28 cellular contexts compared by ENCODE assay signal in the genomic region with DNA sequence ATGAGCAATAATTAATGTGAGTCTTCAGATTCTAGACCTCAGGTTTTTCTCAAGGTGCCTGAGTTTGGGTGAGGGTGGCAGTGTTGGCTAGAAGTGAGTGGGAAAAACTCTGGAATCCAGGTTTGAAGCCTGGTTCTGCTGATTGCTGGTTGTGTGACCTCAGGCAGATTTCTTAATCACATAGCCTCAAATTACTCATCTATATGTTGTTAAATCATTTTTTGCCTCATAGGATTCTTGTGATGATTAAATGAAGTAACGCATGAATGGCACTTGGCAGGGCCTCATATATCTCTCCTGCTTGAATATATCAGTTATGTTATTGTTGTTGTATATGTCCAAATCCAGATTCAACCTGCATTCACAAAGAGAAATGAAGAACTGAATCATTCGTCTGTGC.
"Had no signal": no experiment of that assay in that cellular context is flagged by ENCODE, and none has a peak within 500 bp of the region (broad histone marks: within the 10 kb centered on the region; RNA-seq: fewer than 3 reads in every experiment).

No MANE protein-coding gene starts in this region.

- H3K36me3 ChIP-seq: ascending aorta, breast epithelium, esophagus squamous epithelium, heart right ventricle had no signal

- H3K27ac Mint-ChIP-seq: activated CD4-positive, alpha-beta memory T cell treated with anti-CD3 and anti-CD28 coated beads for 36 hours; activated CD4-positive, alpha-beta T cell treated with anti-CD3 and anti-CD28 coated beads for 36 hours; activated CD4-positive, alpha-beta T cell treated with anti-CD3 and anti-CD28 coated beads, Interleukin-2, amount 10 ng/mL, durations not matched to agents 24 days and 14 days; activated CD8-positive, alpha-beta memory T cell treated with anti-CD3 and anti-CD28 coated beads, Interleukin-2, amount 10 ng/mL, durations not matched to agents 7 days and 5 days; activated CD8-positive, alpha-beta T cell treated with anti-CD3 and anti-CD28 coated beads, Interleukin-2, amount 10 ng/mL, durations not matched to agents 7 days and 5 days; activated naive CD4-positive, alpha-beta T cell treated with anti-CD3 and anti-CD28 coated beads, Interleukin-2, amount 10 ng/mL, durations not matched to agents 7 days and 5 days; activated naive CD4-positive, alpha-beta T cell treated with anti-CD3 and anti-CD28 coated beads, Interleukin-2, amount 50 U/mL, for 72 hours; activated naive CD8-positive, alpha-beta T cell treated with anti-CD3 and anti-CD28 coated beads, Interleukin-2, amount 10 ng/mL, durations not matched to agents 7 days and 5 days; activated T-cell treated with anti-CD3 and anti-CD28 coated beads, Interleukin-2, amount 50 U/mL, for 24 hours; activated T-cell treated with anti-CD3 and anti-CD28 coated beads, Interleukin-2, amount 50 U/mL, for 72 hours; brain; dendritic cell treated with granulocyte-macrophage colony-stimulating factor and Interleukin-4, amounts not matched to agents 40 ng/mL and 50 ng/mL, for 4 days; endodermal cell had no signal

- DNase-seq: activated CD4-positive, alpha-beta memory T cell treated with anti-CD3 and anti-CD28 coated beads for 36 hours; activated CD4-positive, alpha-beta T cell treated with anti-CD3 and anti-CD28 coated beads for 36 hours; activated CD4-positive, alpha-beta T cell treated with anti-CD3 and anti-CD28 coated beads, Interleukin-2, amount 10 ng/mL, durations not matched to agents 24 days and 14 days; activated CD4-positive, CD25-positive, alpha-beta regulatory T cell; activated CD4-positive, CD25-positive, alpha-beta regulatory T cell treated with anti-CD3 and anti-CD28 coated beads, Interleukin-2, amount 50 U/mL, for 72 hours; activated CD8-positive, alpha-beta memory T cell treated with anti-CD3 and anti-CD28 coated beads, Interleukin-2, amount 10 ng/mL, durations not matched to agents 7 days and 5 days; activated CD8-positive, alpha-beta memory T cell treated with anti-CD3 and anti-CD28 coated beads, Interleukin-2, amount 50 U/mL, for 4 hours; activated CD8-positive, alpha-beta T cell treated with anti-CD3 and anti-CD28 coated beads, Interleukin-2, amount 10 ng/mL, durations not matched to agents 7 days and 5 days; activated gamma-delta T cell; activated naive CD4-positive, alpha-beta T cell; activated naive CD4-positive, alpha-beta T cell treated with anti-CD3 and anti-CD28 coated beads, Interleukin-2, amount 10 ng/mL, durations not matched to agents 7 days and 5 days; activated naive CD8-positive, alpha-beta T cell treated with anti-CD3 and anti-CD28 coated beads, Interleukin-2, amount 10 ng/mL, durations not matched to agents 7 days and 5 days; activated T-cell treated with anti-CD3 and anti-CD28 coated beads, Interleukin-2, amount 50 U/mL, for 24 hours; activated T-cell treated with anti-CD3 and anti-CD28 coated beads, Interleukin-2, amount 50 U/mL, for 72 hours; dorsolateral prefrontal cortex; effector memory CD4-positive, alpha-beta T cell; endodermal cell; esophagus squamous epithelium; foreskin fibroblast; heart right ventricle; T-helper 2 cell had no signal

- H3K27me3 Mint-ChIP-seq: activated naive CD4-positive, alpha-beta T cell treated with anti-CD3 and anti-CD28 coated beads, Interleukin-2, amount 10 ng/mL, durations not matched to agents 7 days and 5 days had no signal

- H3K4me1 ChIP-seq: ascending aorta, breast epithelium, esophagus squamous epithelium, heart right ventricle had no signal

- H3K4me3 ChIP-seq: ascending aorta, breast epithelium, coronary artery, dorsolateral prefrontal cortex, esophagus squamous epithelium, heart right ventricle had no signal

- H3K9me3 ChIP-seq: ascending aorta, breast epithelium, esophagus squamous epithelium, heart right ventricle had no signal

- H3K9me3 Mint-ChIP-seq: activated CD4-positive, alpha-beta T cell treated with anti-CD3 and anti-CD28 coated beads, Interleukin-2, amount 10 ng/mL, durations not matched to agents 24 days and 14 days; activated naive CD4-positive, alpha-beta T cell treated with anti-CD3 and anti-CD28 coated beads, Interleukin-2, amount 10 ng/mL, durations not matched to agents 7 days and 5 days; activated naive CD8-positive, alpha-beta T cell treated with anti-CD3 and anti-CD28 coated beads, Interleukin-2, amount 10 ng/mL, durations not matched to agents 7 days and 5 days; activated T-cell treated with anti-CD3 and anti-CD28 coated beads, Interleukin-2, amount 50 U/mL, for 24 hours; brain; central memory CD8-positive, alpha-beta T cell; dendritic cell treated with granulocyte-macrophage colony-stimulating factor and Interleukin-4, amounts not matched to agents 40 ng/mL and 50 ng/mL, for 4 days; endodermal cell had no signal

- H3K4me3 Mint-ChIP-seq: activated CD4-positive, alpha-beta memory T cell treated with anti-CD3 and anti-CD28 coated beads for 36 hours; activated CD4-positive, alpha-beta T cell treated with anti-CD3 and anti-CD28 coated beads for 36 hours; activated CD4-positive, alpha-beta T cell treated with anti-CD3 and anti-CD28 coated beads, Interleukin-2, amount 10 ng/mL, durations not matched to agents 24 days and 14 days; activated CD8-positive, alpha-beta memory T cell treated with anti-CD3 and anti-CD28 coated beads, Interleukin-2, amount 10 ng/mL, durations not matched to agents 7 days and 5 days; activated CD8-positive, alpha-beta T cell treated with anti-CD3 and anti-CD28 coated beads, Interleukin-2, amount 10 ng/mL, durations not matched to agents 7 days and 5 days; activated naive CD4-positive, alpha-beta T cell treated with anti-CD3 and anti-CD28 coated beads, Interleukin-2, amount 10 ng/mL, durations not matched to agents 7 days and 5 days; activated naive CD8-positive, alpha-beta T cell treated with anti-CD3 and anti-CD28 coated beads, Interleukin-2, amount 10 ng/mL, durations not matched to agents 7 days and 5 days; activated T-cell treated with anti-CD3 and anti-CD28 coated beads, Interleukin-2, amount 50 U/mL, for 24 hours; activated T-cell treated with anti-CD3 and anti-CD28 coated beads, Interleukin-2, amount 50 U/mL, for 72 hours; brain; central memory CD8-positive, alpha-beta T cell; dendritic cell treated with granulocyte-macrophage colony-stimulating factor and Interleukin-4, amounts not matched to agents 40 ng/mL and 50 ng/mL, for 4 days; endodermal cell had no signal

- H3K4me1 Mint-ChIP-seq: activated CD4-positive, alpha-beta T cell treated with anti-CD3 and anti-CD28 coated beads for 36 hours; activated CD4-positive, alpha-beta T cell treated with anti-CD3 and anti-CD28 coated beads, Interleukin-2, amount 10 ng/mL, durations not matched to agents 24 days and 14 days; activated CD8-positive, alpha-beta memory T cell treated with anti-CD3 and anti-CD28 coated beads, Interleukin-2, amount 10 ng/mL, durations not matched to agents 7 days and 5 days; activated naive CD4-positive, alpha-beta T cell treated with anti-CD3 and anti-CD28 coated beads, Interleukin-2, amount 10 ng/mL, durations not matched to agents 7 days and 5 days; activated naive CD8-positive, alpha-beta T cell treated with anti-CD3 and anti-CD28 coated beads, Interleukin-2, amount 10 ng/mL, durations not matched to agents 7 days and 5 days; central memory CD8-positive, alpha-beta T cell had no signal

- H3K36me3 Mint-ChIP-seq: activated CD4-positive, alpha-beta memory T cell treated with anti-CD3 and anti-CD28 coated beads for 36 hours; activated CD8-positive, alpha-beta memory T cell treated with anti-CD3 and anti-CD28 coated beads, Interleukin-2, amount 10 ng/mL, durations not matched to agents 7 days and 5 days; activated naive CD4-positive, alpha-beta T cell treated with anti-CD3 and anti-CD28 coated beads, Interleukin-2, amount 10 ng/mL, durations not matched to agents 7 days and 5 days; activated naive CD4-positive, alpha-beta T cell treated with anti-CD3 and anti-CD28 coated beads, Interleukin-2, amount 50 U/mL, for 72 hours; activated naive CD8-positive, alpha-beta T cell treated with anti-CD3 and anti-CD28 coated beads, Interleukin-2, amount 10 ng/mL, durations not matched to agents 7 days and 5 days; brain had no signal

- H3K27me3 ChIP-seq: ascending aorta, breast epithelium had no signal

- ATAC-seq: activated CD4-positive, alpha-beta T cell treated with anti-CD3 and anti-CD28 coated beads for 36 hours; activated CD8-positive, alpha-beta memory T cell treated with anti-CD3 and anti-CD28 coated beads, Interleukin-2, amount 10 ng/mL, durations not matched to agents 7 days and 5 days; activated CD8-positive, alpha-beta T cell treated with anti-CD3 and anti-CD28 coated beads, Interleukin-2, amount 10 ng/mL, durations not matched to agents 7 days and 5 days; activated naive CD4-positive, alpha-beta T cell treated with anti-CD3 and anti-CD28 coated beads, Interleukin-2, amount 50 U/mL, for 72 hours; activated T-cell treated with anti-CD3 and anti-CD28 coated beads, Interleukin-2, amount 50 U/mL, for 72 hours; heart right ventricle had no signal

- H3K27ac ChIP-seq: ascending aorta, breast epithelium, coronary artery, dorsolateral prefrontal cortex, esophagus squamous epithelium, heart right ventricle had no signal
